24 cellular contexts compared by ENCODE assay signal in genomic region chr9:14262836-14263235, GRCh38. TPM values are rescaled to one million over a fixed set of nuclear protein-coding genes. Genes with fewer than 3 reads are reported as not detected.
"Had no signal": no experiment of that assay in that cellular context is flagged by ENCODE, and none has a peak within 500 bp of the region (broad histone marks: within the 10 kb centered on the region; RNA-seq: fewer than 3 reads in every experiment).

No MANE protein-coding gene starts in this region.

- H3K27ac ChIP-seq: brain microvascular endothelial cell, SK-N-MC had no signal

- H3K27me3 Mint-ChIP-seq: activated CD4-positive, alpha-beta memory T cell treated with anti-CD3 and anti-CD28 coated beads, Interleukin-2, amount 10 ng/mL, durations not matched to agents 7 days and 5 days; activated naive CD4-positive, alpha-beta T cell treated with anti-CD3 and anti-CD28 coated beads, Interleukin-2, amount 10 ng/mL, durations not matched to agents 7 days and 5 days; activated naive CD8-positive, alpha-beta T cell treated with anti-CD3 and anti-CD28 coated beads for 36 hours had no signal

- DNase-seq: activated CD4-positive, alpha-beta memory T cell treated with anti-CD3 and anti-CD28 coated beads, Interleukin-2, amount 10 ng/mL, durations not matched to agents 7 days and 5 days; activated CD4-positive, alpha-beta T cell treated with anti-CD3 and anti-CD28 coated beads for 36 hours; activated CD4-positive, alpha-beta T cell treated with anti-CD3 and anti-CD28 coated beads, Interleukin-2, amount 50 U/mL, for 1 hour; activated gamma-delta T cell treated with Interleukin-2 at 50 U/mL for 16 hours; activated naive CD4-positive, alpha-beta T cell treated with anti-CD3 and anti-CD28 coated beads, Interleukin-2, amount 10 ng/mL, durations not matched to agents 7 days and 5 days; activated naive CD8-positive, alpha-beta T cell treated with anti-CD3 and anti-CD28 coated beads for 36 hours; activated T-cell treated with anti-CD3 and anti-CD28 coated beads for 4 hours; activated T-cell treated with anti-CD3 and anti-CD28 coated beads, Interleukin-2, amount 50 U/mL, for 48 hours; brain microvascular endothelial cell; KG1; NCI-H1048; NCI-H146; NCI-H1930; NCI-H2171; NCI-H226; NCI-H526; NCI-H82; T-cell; T-helper 2 cell; T1000 had no signal

- H3K36me3 ChIP-seq: brain microvascular endothelial cell had no signal

- H3K4me1 Mint-ChIP-seq: activated CD4-positive, alpha-beta memory T cell treated with anti-CD3 and anti-CD28 coated beads, Interleukin-2, amount 10 ng/mL, durations not matched to agents 7 days and 5 days; activated CD4-positive, alpha-beta T cell treated with anti-CD3 and anti-CD28 coated beads for 36 hours; activated naive CD4-positive, alpha-beta T cell treated with anti-CD3 and anti-CD28 coated beads, Interleukin-2, amount 10 ng/mL, durations not matched to agents 7 days and 5 days; activated naive CD8-positive, alpha-beta T cell treated with anti-CD3 and anti-CD28 coated beads for 36 hours; activated T-helper 17 cell treated with anti-CD3 and anti-CD28 coated beads, Interleukin-2, amount 50 U/mL, for 72 hours; IgD-negative memory B cell; T-cell had no signal

- H3K36me3 Mint-ChIP-seq: activated naive CD4-positive, alpha-beta T cell treated with anti-CD3 and anti-CD28 coated beads, Interleukin-2, amount 10 ng/mL, durations not matched to agents 7 days and 5 days; activated naive CD8-positive, alpha-beta T cell treated with anti-CD3 and anti-CD28 coated beads for 36 hours; IgD-negative memory B cell; T-cell had no signal

- H3K27me3 ChIP-seq: brain microvascular endothelial cell had no signal

- H3K4me3 ChIP-seq: SK-N-MC had no signal

- H3K9me3 Mint-ChIP-seq: activated CD4-positive, alpha-beta memory T cell treated with anti-CD3 and anti-CD28 coated beads, Interleukin-2, amount 10 ng/mL, durations not matched to agents 7 days and 5 days; activated naive CD4-positive, alpha-beta T cell treated with anti-CD3 and anti-CD28 coated beads, Interleukin-2, amount 10 ng/mL, durations not matched to agents 7 days and 5 days; activated naive CD8-positive, alpha-beta T cell treated with anti-CD3 and anti-CD28 coated beads for 36 hours; activated T-helper 17 cell treated with anti-CD3 and anti-CD28 coated beads, Interleukin-2, amount 50 U/mL, for 72 hours; IgD-negative memory B cell; T-cell had no signal

- ATAC-seq: activated CD4-positive, alpha-beta T cell treated with anti-CD3 and anti-CD28 coated beads for 36 hours; activated T-helper 17 cell treated with anti-CD3 and anti-CD28 coated beads, Interleukin-2, amount 50 U/mL, for 72 hours; T-cell had no signal

- H3K27ac Mint-ChIP-seq: activated CD4-positive, alpha-beta memory T cell treated with anti-CD3 and anti-CD28 coated beads, Interleukin-2, amount 10 ng/mL, durations not matched to agents 7 days and 5 days; activated CD4-positive, alpha-beta T cell treated with anti-CD3 and anti-CD28 coated beads for 36 hours; activated naive CD4-positive, alpha-beta T cell treated with anti-CD3 and anti-CD28 coated beads, Interleukin-2, amount 10 ng/mL, durations not matched to agents 7 days and 5 days; activated naive CD8-positive, alpha-beta T cell treated with anti-CD3 and anti-CD28 coated beads for 36 hours; activated T-helper 17 cell treated with anti-CD3 and anti-CD28 coated beads, Interleukin-2, amount 50 U/mL, for 72 hours; IgD-negative memory B cell; T-cell had no signal

- H3K4me3 Mint-ChIP-seq: activated CD4-positive, alpha-beta memory T cell treated with anti-CD3 and anti-CD28 coated beads, Interleukin-2, amount 10 ng/mL, durations not matched to agents 7 days and 5 days; activated CD4-positive, alpha-beta T cell treated with anti-CD3 and anti-CD28 coated beads for 36 hours; activated naive CD4-positive, alpha-beta T cell treated with anti-CD3 and anti-CD28 coated beads, Interleukin-2, amount 10 ng/mL, durations not matched to agents 7 days and 5 days; activated naive CD8-positive, alpha-beta T cell treated with anti-CD3 and anti-CD28 coated beads for 36 hours; activated T-helper 17 cell treated with anti-CD3 and anti-CD28 coated beads, Interleukin-2, amount 50 U/mL, for 72 hours; IgD-negative memory B cell; T-cell had no signal

RNA-seq across cellular contexts. Expression of gene NFIB, which starts 51.1 kb away (rescaled TPM):
- total RNA-seq: activated CD4-positive, alpha-beta memory T cell treated with anti-CD3 and anti-CD28 coated beads, Interleukin-2, amount 10 ng/mL, durations not matched to agents 7 days and 5 days; activated CD4-positive, alpha-beta T cell treated with anti-CD3 and anti-CD28 coated beads for 36 hours; activated CD8-positive, alpha-beta memory T cell treated with anti-CD3 and anti-CD28 coated beads for 36 hours; activated naive CD8-positive, alpha-beta T cell treated with anti-CD3 and anti-CD28 coated beads for 36 hours had no signal
- polyA plus RNA-seq: IgD-negative memory B cell had no signal
